In genomic region chr15:25179673-25180511, GRCh38 we compare ENCODE assay signal across 18 cellular contexts.
A peak's percentile ranks its signal among the peaks of the same experiment; 100 is the strongest.
DNase-seq lines count a peak whose midpoint lies in the region; ATAC-seq and TF ChIP-seq lines count a peak whose summit lies in the region.
"Had no signal": no experiment of that assay in that cellular context is flagged by ENCODE, and none has a peak within 500 bp of the region (broad histone marks: within the 10 kb centered on the region; RNA-seq: fewer than 3 reads in every experiment).

No MANE protein-coding gene starts in this region.

- H3K4me1 Mint-ChIP-seq in activated naive CD8-positive, alpha-beta T cell treated with anti-CD3 and anti-CD28 coated beads, Interleukin-2, amount 10 ng/mL, durations not matched to agents 7 days and 5 days: no peaks in the 10 kb centered on the region
- H3K4me1 Mint-ChIP-seq in activated naive CD8-positive, alpha-beta T cell treated with anti-CD3 and anti-CD28 coated beads for 36 hours: no peaks in the 10 kb centered on the region
- H3K4me1 Mint-ChIP-seq in glutamatergic neuron (ENCODE audit: low read depth, unreplicated experiment) (no peaks in the 10 kb centered on the region), type B pancreatic cell (ENCODE audit: unreplicated experiment) (no peaks in the 10 kb centered on the region)
- H3K4me1 Mint-ChIP-seq: neural progenitor cell; stimulated activated naive B cell treated with anti-CD40 and anti-IgM and Interleukin-4, amounts not matched to agents 10 μg/mL and 1 μg/mL and 100 μg/mL, for 72 hours had no signal

- H3K9me3 ChIP-seq in mucosa of descending colon: peaks cover 99% of the 10 kb centered on the region

- no peaks in the 10 kb centered on the region for H3K36me3 ChIP-seq in mucosa of descending colon (ENCODE audit: low read depth)
- H3K36me3 ChIP-seq: cardiac muscle cell, neural progenitor cell had no signal

- no peak overlapping the region for H3K4me3 Mint-ChIP-seq in activated naive CD8-positive, alpha-beta T cell treated with anti-CD3 and anti-CD28 coated beads, Interleukin-2, amount 10 ng/mL, durations not matched to agents 7 days and 5 days
- H3K4me3 Mint-ChIP-seq in activated naive CD8-positive, alpha-beta T cell treated with anti-CD3 and anti-CD28 coated beads for 36 hours: no peak overlapping the region
- H3K4me3 Mint-ChIP-seq in glutamatergic neuron (ENCODE audit: unreplicated experiment): no peak overlapping the region
- H3K4me3 Mint-ChIP-seq in type B pancreatic cell: no peak overlapping the region
- H3K4me3 Mint-ChIP-seq: activated naive CD8-positive, alpha-beta T cell; neural progenitor cell; stimulated activated naive B cell treated with anti-CD40 and anti-IgM and Interleukin-4, amounts not matched to agents 10 μg/mL and 1 μg/mL and 100 μg/mL, for 72 hours had no signal

- no peak overlapping the region for H3K27ac Mint-ChIP-seq in activated naive CD8-positive, alpha-beta T cell treated with anti-CD3 and anti-CD28 coated beads, Interleukin-2, amount 10 ng/mL, durations not matched to agents 7 days and 5 days
- H3K27ac Mint-ChIP-seq in activated naive CD8-positive, alpha-beta T cell treated with anti-CD3 and anti-CD28 coated beads for 36 hours: no peak overlapping the region
- H3K27ac Mint-ChIP-seq in glutamatergic neuron (ENCODE audit: unreplicated experiment) (no peak overlapping the region), type B pancreatic cell (no peak overlapping the region)
- H3K27ac Mint-ChIP-seq: activated naive CD8-positive, alpha-beta T cell; neural progenitor cell; stimulated activated naive B cell treated with anti-CD40 and anti-IgM and Interleukin-4, amounts not matched to agents 10 μg/mL and 1 μg/mL and 100 μg/mL, for 72 hours had no signal

- H3K4me3 ChIP-seq in mucosa of descending colon: no peak overlapping the region
- H3K4me3 ChIP-seq: cardiac muscle cell, neural progenitor cell had no signal

- intact Hi-C loops in mucosa of descending colon (cut with DNase I, micrococcal nuclease): no loop called here

- peak; percentile 21 for DNase-seq in activated naive CD8-positive, alpha-beta T cell treated with anti-CD3 and anti-CD28 coated beads, Interleukin-2, amount 10 ng/mL, durations not matched to agents 7 days and 5 days
- no peak for DNase-seq in activated naive CD8-positive, alpha-beta T cell treated with anti-CD3 and anti-CD28 coated beads for 36 hours
- DNase-seq in glutamatergic neuron (peak; percentile 3), mucosa of descending colon (peak in 2 of 3 donors; percentile 5 to 24), type B pancreatic cell (ENCODE audit: extremely low spot score, unreplicated experiment) (peak; percentile 53), NCI-H1694 (lab: John Stamatoyannopoulos, UW) (no peak), hepatic stellate cell (ENCODE audit: low spot score) (no peak), NCI-H345 treated with DMSO at 0.1 percent for 48 hours (lab: John Stamatoyannopoulos, UW; ENCODE audit: unreplicated experiment) (no peak)
- DNase-seq: effector memory CD4-positive, alpha-beta T cell; mesenchymal stem cell; NCI-H187 treated with DMSO at 0.1 percent for 48 hours; NCI-H748 treated with DMSO at 0.1 percent for 48 hours; PC-3; small intestine; stimulated activated naive B cell treated with anti-CD40 and anti-IgM and Interleukin-4, amounts not matched to agents 10 μg/mL and 1 μg/mL and 100 μg/mL, for 72 hours had no signal

- POLR2A ChIA-PET in activated naive CD8-positive, alpha-beta T cell treated with anti-CD3 and anti-CD28 coated beads, Interleukin-2, amount 10 ng/mL, durations not matched to agents 7 days and 5 days (lab: Charles Lee): no interaction called here

- H3K27me3 Mint-ChIP-seq in activated naive CD8-positive, alpha-beta T cell treated with anti-CD3 and anti-CD28 coated beads, Interleukin-2, amount 10 ng/mL, durations not matched to agents 7 days and 5 days: no peaks in the 10 kb centered on the region
- no peaks in the 10 kb centered on the region for H3K27me3 Mint-ChIP-seq in activated naive CD8-positive, alpha-beta T cell treated with anti-CD3 and anti-CD28 coated beads for 36 hours
- H3K27me3 Mint-ChIP-seq in glutamatergic neuron (ENCODE audit: unreplicated experiment): peaks cover 5% of the 10 kb centered on the region
- no peaks in the 10 kb centered on the region for H3K27me3 Mint-ChIP-seq in type B pancreatic cell
- H3K27me3 Mint-ChIP-seq: activated naive CD8-positive, alpha-beta T cell; stimulated activated naive B cell treated with anti-CD40 and anti-IgM and Interleukin-4, amounts not matched to agents 10 μg/mL and 1 μg/mL and 100 μg/mL, for 72 hours had no signal

- no peak for ATAC-seq in activated naive CD8-positive, alpha-beta T cell treated with anti-CD3 and anti-CD28 coated beads, Interleukin-2, amount 10 ng/mL, durations not matched to agents 7 days and 5 days (ENCODE audit: low read depth)
- no peak for ATAC-seq in mucosa of descending colon
- ATAC-seq: PC-3; stimulated activated naive B cell treated with anti-CD40 and anti-IgM and Interleukin-4, amounts not matched to agents 10 μg/mL and 1 μg/mL and 100 μg/mL, for 72 hours had no signal

- H3K9me3 Mint-ChIP-seq in activated naive CD8-positive, alpha-beta T cell treated with anti-CD3 and anti-CD28 coated beads, Interleukin-2, amount 10 ng/mL, durations not matched to agents 7 days and 5 days: peaks cover 3% of the 10 kb centered on the region
- H3K9me3 Mint-ChIP-seq in activated naive CD8-positive, alpha-beta T cell treated with anti-CD3 and anti-CD28 coated beads for 36 hours: peaks cover 4% of the 10 kb centered on the region
- H3K9me3 Mint-ChIP-seq in glutamatergic neuron (ENCODE audit: unreplicated experiment): peaks cover 11% of the 10 kb centered on the region
- no peaks in the 10 kb centered on the region for H3K9me3 Mint-ChIP-seq in type B pancreatic cell

- H3K4me1 ChIP-seq in mucosa of descending colon (ENCODE audit: low read depth): no peaks in the 10 kb centered on the region
- H3K4me1 ChIP-seq: neural progenitor cell had no signal

- no peaks in the 10 kb centered on the region for H3K36me3 Mint-ChIP-seq in activated naive CD8-positive, alpha-beta T cell treated with anti-CD3 and anti-CD28 coated beads, Interleukin-2, amount 10 ng/mL, durations not matched to agents 7 days and 5 days
- peaks cover under 1% of the 10 kb centered on the region for H3K36me3 Mint-ChIP-seq in activated naive CD8-positive, alpha-beta T cell treated with anti-CD3 and anti-CD28 coated beads for 36 hours
- H3K36me3 Mint-ChIP-seq in glutamatergic neuron (ENCODE audit: unreplicated experiment) (peaks cover 2% of the 10 kb centered on the region), type B pancreatic cell (no peaks in the 10 kb centered on the region)
- H3K36me3 Mint-ChIP-seq: activated naive CD8-positive, alpha-beta T cell; neural progenitor cell; stimulated activated naive B cell treated with anti-CD40 and anti-IgM and Interleukin-4, amounts not matched to agents 10 μg/mL and 1 μg/mL and 100 μg/mL, for 72 hours had no signal

- no peak for TF ChIP-seq CTCF in glutamatergic neuron (IDR thresholded peaks at IDR 0.05; ENCODE audit: partially characterized antibody, unreplicated experiment)
- TF ChIP-seq CTCF in mucosa of descending colon (IDR thresholded peaks at IDR 0.05): no peak
- TF ChIP-seq CTCF in type B pancreatic cell (conservative IDR thresholded peaks at IDR 0.05): no peak

Comparison
In these comparisons a context has a peak if more than half of its experiments do, and no peak if none do; other contexts are left out.
1. DNase-seq: peak in activated naive CD8-positive, alpha-beta T cell treated with anti-CD3 and anti-CD28 coated beads, Interleukin-2, amount 10 ng/mL, durations not matched to agents 7 days and 5 days (single experiment), glutamatergic neuron (single experiment), mucosa of descending colon (2 of 3) and type B pancreatic cell (single experiment); none in activated naive CD8-positive, alpha-beta T cell treated with anti-CD3 and anti-CD28 coated beads for 36 hours (single experiment), NCI-H1694 (single experiment), hepatic stellate cell (single experiment) and NCI-H345 treated with DMSO at 0.1 percent for 48 hours (single experiment).